In genomic region chr15:64161688-64162477, GRCh38 we compare ENCODE assay signal across 8 cellular contexts. TPM values are rescaled to one million over a fixed set of nuclear protein-coding genes. Genes with fewer than 3 reads are reported as not detected.
A peak's percentile ranks its signal among the peaks of the same experiment; 100 is the strongest.
DNase-seq lines count a peak whose midpoint lies in the region; ATAC-seq and TF ChIP-seq lines count a peak whose summit lies in the region.

No MANE protein-coding gene starts in this region.

- WGBS in heart left ventricle, 4 donors: 48 to 56% (median 53%) methylated on average over 12 of the region's 12 CpGs

- TF ChIP-seq CTCF in heart left ventricle (IDR thresholded peaks at IDR 0.05) (no peak), brain (conservative IDR thresholded peaks at IDR 0.05) (no peak), uterus (IDR thresholded peaks at IDR 0.05) (no peak)

- H3K27ac ChIP-seq in heart left ventricle (peak overlapping the region in 11 of 12 donors; percentile 85 to 95 (median 91)), uterus (peak overlapping the region; percentile 77 to 86)

- H3K27ac Mint-ChIP-seq in brain (peak overlapping the region; percentile 80 to 94 (median 89)), memory B cell (peak overlapping the region; percentile 88)

- H3K4me3 Mint-ChIP-seq in brain (peak overlapping the region; percentile 81 to 93 (median 91)), memory B cell (peak overlapping the region; percentile 91)

- TF ChIP-seq POLR2A in heart left ventricle (IDR thresholded peaks at IDR 0.05) (no peak), uterus (IDR thresholded peaks at IDR 0.05) (no peak)

- intact Hi-C loops in heart left ventricle (cut with DNase I) (loop anchor here in 4 of 10 donors (2.0 to 5.0 kb wide), 2 partner anchors 67 to 195 kb away; partner anchors contain the start of genes CSNK1G1 (in 4 of the 4) and SNX1 (in 1 of the 4)), Right ventricle myocardium superior (cut with DNase I) (no loop called here), uterus (cut with DNase I; ENCODE audit: low total_unique reads) (no loop called here)

- H3K27me3 Mint-ChIP-seq in brain (peaks cover 5% of the 10 kb centered on the region), memory B cell (no peaks in the 10 kb centered on the region)

- no peak for DNase-seq in heart left ventricle
- DNase-seq in Right ventricle myocardium superior: no peak
- DNase-seq in memory B cell (ENCODE audit: low spot score in 2 of 2): no peak
- no peak for DNase-seq in uterus
- no peak for DNase-seq in midbrain (lab: John Stamatoyannopoulos, UW)
- no peak for DNase-seq in stimulated activated CD4-positive, alpha-beta T cell treated with anti-CD3 and anti-CD28 coated beads, Interleukin-1b, Interleukin-23, amount 100 ng/mL, for 48 hours

- H3K36me3 Mint-ChIP-seq in brain (peaks cover 39% of the 10 kb centered on the region), memory B cell (peaks cover 27% of the 10 kb centered on the region)

- peaks cover 0 to 51% (median 48%) of the 10 kb centered on the region in 9 donors for H3K36me3 ChIP-seq in heart left ventricle
- no peaks in the 10 kb centered on the region for H3K36me3 ChIP-seq in uterus

- H3K9me3 Mint-ChIP-seq in brain (no peaks in the 10 kb centered on the region), memory B cell (no peaks in the 10 kb centered on the region)

- H3K4me3 ChIP-seq in heart left ventricle: peak overlapping the region; percentile 67 to 95 (median 84)
- peak overlapping the region; percentile 65 to 87 for H3K4me3 ChIP-seq in uterus

- peaks cover 57% of the 10 kb centered on the region for H3K4me1 Mint-ChIP-seq in brain
- H3K4me1 Mint-ChIP-seq in memory B cell: peaks cover 49% of the 10 kb centered on the region

- peaks cover 11 to 69% (median 51%) of the 10 kb centered on the region in 12 donors for H3K4me1 ChIP-seq in heart left ventricle
- H3K4me1 ChIP-seq in uterus: peaks cover 0 to 10% of the 10 kb centered on the region in 2 donors

- H3K27me3 ChIP-seq in heart left ventricle: no peaks in the 10 kb centered on the region
- H3K27me3 ChIP-seq in uterus: no peaks in the 10 kb centered on the region

- H3K9me3 ChIP-seq in heart left ventricle (no peaks in the 10 kb centered on the region), uterus (no peaks in the 10 kb centered on the region)

- ATAC-seq in heart left ventricle (no peak), Right ventricle myocardium superior (ENCODE audit: poor library complexity) (no peak), memory B cell (ENCODE audit: low read depth) (no peak), GM21737 (IDR thresholded peaks at IDR 0.05; ENCODE audit: unreplicated experiment) (no peak)

RNA-seq across cellular contexts. Expression of gene PPIB, which starts 0.9 kb away (rescaled TPM):
- 100 to 1,000 TPM in 5 of 9 donors, 10 to 100 TPM in 4; 73.7 to 239 (median 113) TPM for total RNA-seq in heart left ventricle
- 100 to 1,000 TPM; 142 to 341 TPM for polyA plus RNA-seq in heart left ventricle
- 94.9 TPM for total RNA-seq in Right ventricle myocardium superior
- 332 TPM for polyA plus RNA-seq in brain (ENCODE audit: insufficient read depth, low read depth, low replicate concordance)
- total RNA-seq in uterus: 100 to 1,000 TPM; 309 to 914 (median 465) TPM

RNA-seq across cellular contexts. Expression of gene SNX22, which starts 10.4 kb away (rescaled TPM):
- total RNA-seq in heart left ventricle (1 to 10 TPM in 7 of 9 donors, under 1 TPM in 2; 0.71 to 4.7 (median 1.8) TPM), Right ventricle myocardium superior (4.2 TPM), uterus (1 to 10 TPM in 1 of 4 donors, under 1 TPM in 1, not detected in 2; 0.55 to 1.7 TPM)
- polyA plus RNA-seq in heart left ventricle (1 to 10 TPM; 1.9 to 6.7 TPM), brain (ENCODE audit: insufficient read depth, low read depth, low replicate concordance) (13.4 TPM)
